Comparison of ENCODE assay signal across 10 cellular contexts in genomic region chr17:34997355-34997862, GRCh38. TPM values are rescaled to one million over a fixed set of nuclear protein-coding genes. Genes with fewer than 3 reads are reported as not detected.
DNase-seq lines count a peak whose midpoint lies in the region; ATAC-seq, FAIRE-seq and TF ChIP-seq lines count a peak whose summit lies in the region.
"Had no signal": no experiment of that assay in that cellular context is flagged by ENCODE, and none has a peak within 500 bp of the region (broad histone marks: within the 10 kb centered on the region; RNA-seq: fewer than 3 reads in every experiment).

No MANE protein-coding gene starts in this region.

- intact Hi-C loops in kidney (cut with DNase I): loop anchor here (10.0 kb wide), 1 partner anchor 117 kb away; the partner anchor contains the start of gene RAD51D

- H3K9ac ChIP-seq in kidney (ENCODE audit: low read length in 2 of 2): no peak overlapping the region

- no peak overlapping the region for H3K4me3 Mint-ChIP-seq in stimulated activated effector memory CD8-positive, alpha-beta T cell treated with anti-CD3 and anti-CD28 coated beads, Interleukin-12 subunit alpha, Interleukin-12 subunit beta, amount 100 ng/mL, for 72 hours

- H3K9me3 Mint-ChIP-seq in stimulated activated effector memory CD8-positive, alpha-beta T cell treated with anti-CD3 and anti-CD28 coated beads, Interleukin-12 subunit alpha, Interleukin-12 subunit beta, amount 100 ng/mL, for 72 hours: no peaks in the 10 kb centered on the region

- peak; percentile 21 for DNase-seq in NCI-H2029 (lab: John Stamatoyannopoulos, UW)
- DNase-seq in cardiac fibroblast (ENCODE audit: low read depth in 2 of 2): peak; percentile 66 to 94
- DNase-seq in kidney: peak; percentile 74
- DNase-seq in stimulated activated effector memory CD8-positive, alpha-beta T cell treated with anti-CD3 and anti-CD28 coated beads, Interleukin-12 subunit alpha, Interleukin-12 subunit beta, amount 100 ng/mL, for 72 hours (ENCODE audit: low spot score in 2 of 2): no peak
- DNase-seq in occipital lobe (lab: John Stamatoyannopoulos, UW): no peak
- DNase-seq in SKM-1 treated with dmso at 0.1 percent for 144 hours (lab: John Stamatoyannopoulos, UW; ENCODE audit: unreplicated experiment): no peak
- no peak for DNase-seq in stimulated activated naive CD4-positive, alpha-beta T cell (lab: John Stamatoyannopoulos, UW)
- no peak for DNase-seq in LoVo (ENCODE audit: low spot score)

- TF ChIP-seq CTCF in cardiac fibroblast (IDR thresholded peaks at IDR 0.05; ENCODE audit: low read depth, low read length) (no peak), kidney (IDR thresholded peaks at IDR 0.05; ENCODE audit: borderline replicate concordance, extremely low read depth, insufficient read depth) (no peak)

- peaks cover 88% of the 10 kb centered on the region for H3K36me3 Mint-ChIP-seq in stimulated activated effector memory CD8-positive, alpha-beta T cell treated with anti-CD3 and anti-CD28 coated beads, Interleukin-12 subunit alpha, Interleukin-12 subunit beta, amount 100 ng/mL, for 72 hours

- FAIRE-seq in kidney (lab: Jason Lieb, UNC): no peak

- H3K4me3 ChIP-seq in cardiac fibroblast (replicated peaks in 1 of 2; ENCODE audit: low read depth in 2 of 2, low read length in 2 of 2) (no peak overlapping the region), kidney (ENCODE audit: low read length in 2 of 2) (no peak overlapping the region)
- H3K4me3 ChIP-seq: skin epidermis, tibial nerve had no signal

- H3K27ac Mint-ChIP-seq in stimulated activated effector memory CD8-positive, alpha-beta T cell treated with anti-CD3 and anti-CD28 coated beads, Interleukin-12 subunit alpha, Interleukin-12 subunit beta, amount 100 ng/mL, for 72 hours: peak overlapping the region; percentile 73

- H3K36me3 ChIP-seq in kidney (ENCODE audit: control insufficient read depth in 1 of 2, insufficient read depth in 2 of 2, low read length in 2 of 2): peaks cover 18 to 45% of the 10 kb centered on the region in 2 donors

- peaks cover 16% of the 10 kb centered on the region for H3K4me1 Mint-ChIP-seq in stimulated activated effector memory CD8-positive, alpha-beta T cell treated with anti-CD3 and anti-CD28 coated beads, Interleukin-12 subunit alpha, Interleukin-12 subunit beta, amount 100 ng/mL, for 72 hours

- H3K4me1 ChIP-seq in kidney (ENCODE audit: control insufficient read depth in 1 of 2, insufficient read depth in 1 of 2, low read depth in 1 of 2, low read length in 2 of 2): peaks cover 9 to 10% of the 10 kb centered on the region in 2 donors

- no peaks in the 10 kb centered on the region for H3K9me3 ChIP-seq in kidney (ENCODE audit: control insufficient read depth in 1 of 2, low read length in 2 of 2)
- H3K9me3 ChIP-seq: tibial nerve had no signal

- no peak for ATAC-seq in stimulated activated effector memory CD8-positive, alpha-beta T cell treated with anti-CD3 and anti-CD28 coated beads, Interleukin-12 subunit alpha, Interleukin-12 subunit beta, amount 100 ng/mL, for 72 hours

- H3K27ac ChIP-seq in kidney (ENCODE audit: low read depth in 2 of 2, low read length in 2 of 2): peak overlapping the region; percentile 19 to 66

RNA-seq across cellular contexts. Expression of gene LIG3, which starts 17.1 kb away (rescaled TPM):
- 34.1 TPM for total RNA-seq in kidney
- 7.6 TPM for polyA plus RNA-seq in kidney (ENCODE audit: insufficient read depth, low read depth, low replicate concordance)
- 20.6 TPM for total RNA-seq in occipital lobe

RNA-seq across cellular contexts. Expression of gene ZNF830, which starts 36.1 kb away (rescaled TPM):
- total RNA-seq in kidney (16.8 TPM), occipital lobe (18.4 TPM)
- 10.0 TPM for polyA plus RNA-seq in kidney (ENCODE audit: insufficient read depth, low read depth, low replicate concordance)

RNA-seq across cellular contexts. Expression of gene CCT6B, which starts 36.1 kb away (rescaled TPM):
- total RNA-seq in kidney (2.5 TPM), occipital lobe (2.3 TPM)
- 3.9 TPM for polyA plus RNA-seq in kidney (ENCODE audit: insufficient read depth, low read depth, low replicate concordance)

Comparison
In these comparisons a context has a peak if more than half of its experiments do, and no peak if none do; other contexts are left out.
1. DNase-seq: peak in NCI-H2029 (single experiment), cardiac fibroblast (2 of 2) and kidney (single experiment); none in stimulated activated effector memory CD8-positive, alpha-beta T cell treated with anti-CD3 and anti-CD28 coated beads, Interleukin-12 subunit alpha, Interleukin-12 subunit beta, amount 100 ng/mL, for 72 hours (0 of 2), occipital lobe (single experiment), SKM-1 treated with dmso at 0.1 percent for 144 hours (single experiment), stimulated activated naive CD4-positive, alpha-beta T cell (0 of 6) and LoVo (single experiment).